ENCODE assay signal across 21 cellular contexts in genomic region chr2:12960671-12961070, GRCh38.
DNase-seq lines count a peak whose midpoint lies in the region; ATAC-seq, FAIRE-seq and TF ChIP-seq lines count a peak whose summit lies in the region.
"Had no signal": no experiment of that assay in that cellular context is flagged by ENCODE, and none has a peak within 500 bp of the region (broad histone marks: within the 10 kb centered on the region; RNA-seq: fewer than 3 reads in every experiment).

No MANE protein-coding gene starts in this region.

- no peak for TF ChIP-seq POLR2A in GM12892 (IDR thresholded peaks at IDR 0.05; ENCODE audit: low read depth, low read length)

- H3K79me2 ChIP-seq in osteoblast (ENCODE audit: insufficient read depth, low read length): no peaks in the 10 kb centered on the region

- H3K4me1 ChIP-seq in adipocyte (ENCODE audit: control insufficient read depth, insufficient read depth, low read length) (peaks cover 1% of the 10 kb centered on the region), osteoblast (ENCODE audit: insufficient read depth, low read length) (peaks cover 3% of the 10 kb centered on the region)
- H3K4me1 ChIP-seq: Caco-2, HAP-1 had no signal

- H2AFZ ChIP-seq in osteoblast (ENCODE audit: low read length): no peak overlapping the region

- H3K36me3 ChIP-seq in adipocyte (ENCODE audit: control insufficient read depth, insufficient read depth, low read length, severe bottlenecking) (no peaks in the 10 kb centered on the region), osteoblast (ENCODE audit: insufficient read depth, low read length) (no peaks in the 10 kb centered on the region)
- H3K36me3 ChIP-seq: BLaER1, HAP-1 had no signal

- peak; percentile 34 for DNase-seq in EH (ENCODE audit: low read depth)
- DNase-seq in adipocyte (ENCODE audit: low read depth): peak; percentile 34
- peak; percentile 28 for DNase-seq in choroid plexus epithelial cell (ENCODE audit: low read depth)
- peak; percentile 11 for DNase-seq in osteoblast (ENCODE audit: insufficient read length, low spot score, missing footprints)
- no peak for DNase-seq in NK-92 (lab: John Stamatoyannopoulos, UW; ENCODE audit: unreplicated experiment)
- no peak for DNase-seq in GM12892 (ENCODE audit: insufficient read length)
- DNase-seq: Caco-2; CD4-positive, CD25-positive, alpha-beta regulatory T cell; CD8-positive, alpha-beta T cell; DMS153; GF-D8; GOT3; HFFc6 had no signal

- no peak for FAIRE-seq in GM12892 (lab: Jason Lieb, UNC)
- FAIRE-seq: A204.1, GM12891, H54 had no signal

- no peak for ATAC-seq in GM21390 (IDR thresholded peaks at IDR 0.05; ENCODE audit: unreplicated experiment)
- ATAC-seq: CD8-positive, alpha-beta T cell had no signal

- TF ChIP-seq CTCF in choroid plexus epithelial cell (conservative IDR thresholded peaks at IDR 0.05; ENCODE audit: low read depth, low read length) (no peak), osteoblast (IDR thresholded peaks at IDR 0.05; ENCODE audit: extremely low read depth, low read depth, low read length) (no peak)

- no peak overlapping the region for H3K9ac ChIP-seq in adipocyte (ENCODE audit: low read length)
- H3K9ac ChIP-seq: BLaER1 had no signal

- H3K9me3 ChIP-seq in adipocyte (ENCODE audit: control insufficient read depth, low read length) (no peaks in the 10 kb centered on the region), osteoblast (ENCODE audit: low read depth, low read length) (no peaks in the 10 kb centered on the region)
- H3K9me3 ChIP-seq: BLaER1, Caco-2, HAP-1 had no signal

- H4K20me1 ChIP-seq in osteoblast (ENCODE audit: insufficient read depth, low read length): no peaks in the 10 kb centered on the region
- H4K20me1 ChIP-seq: BLaER1 had no signal

- H3K27ac ChIP-seq in osteoblast (ENCODE audit: low read depth, low read length): no peak overlapping the region
- H3K27ac ChIP-seq: 22Rv1, BLaER1, C4-2B had no signal

- H3K4me2 ChIP-seq in osteoblast (ENCODE audit: insufficient read depth, low read length): no peak overlapping the region
- H3K4me2 ChIP-seq: BLaER1 had no signal

- H3K4me3 ChIP-seq in adipocyte (ENCODE audit: low read length): no peak overlapping the region
- H3K4me3 ChIP-seq in choroid plexus epithelial cell (ENCODE audit: low read depth, low read length): no peak overlapping the region
- H3K4me3 ChIP-seq in osteoblast (ENCODE audit: insufficient read depth, low read length): no peak overlapping the region
- H3K4me3 ChIP-seq: BLaER1, HAP-1 had no signal

- H3K27me3 ChIP-seq in adipocyte (replicated peaks; ENCODE audit: control insufficient read depth, insufficient read depth, low read length) (no peaks in the 10 kb centered on the region), osteoblast (ENCODE audit: insufficient read depth, low read length) (no peaks in the 10 kb centered on the region)
- H3K27me3 ChIP-seq: BLaER1 had no signal

Comparison
In these comparisons a context has a peak if more than half of its experiments do, and no peak if none do; other contexts are left out.
1. DNase-seq: peak in EH (single experiment), adipocyte (single experiment), choroid plexus epithelial cell (single experiment) and osteoblast (single experiment); none in NK-92 (single experiment) and GM12892 (single experiment).